In genomic region chr1:204087181-204087892, GRCh38 we compare ENCODE assay signal across 1 cellular context.
TF ChIP-seq lines count a peak whose summit lies in the region.

No MANE protein-coding gene starts in this region.

TF ChIP-seq in endothelial cell of umbilical vein, 7 proteins besides CTCF, POLR2A, EP300 and RAD21:
- no peak for TF ChIP-seq EZH2 (IDR thresholded peaks at IDR 0.05; ENCODE audit: borderline replicate concordance, low read depth, low read length, severe bottlenecking)
- TF ChIP-seq MYC (IDR thresholded peaks at IDR 0.05; ENCODE audit: low read depth, low read length): no peak
- TF ChIP-seq POLR2AphosphoS5 (IDR thresholded peaks at IDR 0.05; ENCODE audit: insufficient read depth, low read depth, low read length): no peak
- TF ChIP-seq JUN (IDR thresholded peaks at IDR 0.05; ENCODE audit: borderline replicate concordance, insufficient read depth, insufficient read length, low read depth): no peak
- TF ChIP-seq MAX (IDR thresholded peaks at IDR 0.05; ENCODE audit: insufficient read depth, insufficient read length): no peak
- TF ChIP-seq GATA2 (IDR thresholded peaks at IDR 0.05; ENCODE audit: insufficient read depth, insufficient read length, low read depth, low read length): no peak
- TF ChIP-seq FOS (IDR thresholded peaks at IDR 0.05; ENCODE audit: borderline replicate concordance, insufficient read depth, low read length): no peak
